ENCODE assay signal across 25 cellular contexts in the genomic region with DNA sequence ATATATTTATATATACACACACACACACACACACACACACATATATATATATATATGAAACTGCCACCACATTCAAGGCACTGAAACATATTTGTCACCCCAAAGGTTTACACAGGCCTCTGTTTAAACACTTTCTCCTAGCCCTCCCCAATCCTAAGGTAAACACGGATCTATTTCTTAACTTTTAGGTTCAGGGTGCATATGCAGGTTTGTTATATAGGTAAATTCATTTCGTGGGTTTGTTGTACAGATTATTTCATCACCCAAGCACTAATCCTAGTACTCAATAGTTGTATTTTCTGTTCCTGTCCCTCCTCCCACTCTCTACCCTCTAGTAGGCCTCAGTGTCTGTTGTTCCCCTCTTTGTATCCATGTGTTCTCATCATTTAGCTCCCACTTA.
"Had no signal": no experiment of that assay in that cellular context is flagged by ENCODE, and none has a peak within 500 bp of the region (broad histone marks: within the 10 kb centered on the region; RNA-seq: fewer than 3 reads in every experiment).

No MANE protein-coding gene starts in this region.

- H3K79me2 ChIP-seq: hepatocyte, parathyroid adenoma had no signal

- H3K4me1 Mint-ChIP-seq: natural killer cell; neural crest cell; stimulated activated naive B cell treated with anti-CD40 and anti-IgM and Interleukin-4, amounts not matched to agents 10 μg/mL and 1 μg/mL and 100 μg/mL, for 72 hours had no signal

- H3K27ac ChIP-seq: coronary artery, foreskin keratinocyte, heart left ventricle, hepatocyte, left lung, neutrophil, parathyroid adenoma, skin epidermis, spleen, suprapubic skin, upper lobe of right lung, vagina had no signal

- H3K4me2 ChIP-seq: hepatocyte had no signal

- H2AFZ ChIP-seq: hepatocyte, parathyroid adenoma had no signal

- H3K27me3 Mint-ChIP-seq: progenitor cell of endocrine pancreas; stimulated activated naive B cell treated with anti-CD40 and anti-IgM and Interleukin-4, amounts not matched to agents 10 μg/mL and 1 μg/mL and 100 μg/mL, for 72 hours; stimulated activated naive CD8-positive, alpha-beta T cell treated with anti-CD3 and anti-CD28 coated beads, Interleukin-15, Interleukin-2, amounts not matched to agents 100 ng/mL and 50 ng/mL, for 24 hours had no signal

- H3K27ac Mint-ChIP-seq: natural killer cell; progenitor cell of endocrine pancreas; stimulated activated naive B cell treated with anti-CD40 and anti-IgM and Interleukin-4, amounts not matched to agents 10 μg/mL and 1 μg/mL and 100 μg/mL, for 72 hours; stimulated activated naive CD8-positive, alpha-beta T cell treated with anti-CD3 and anti-CD28 coated beads, Interleukin-15, Interleukin-2, amounts not matched to agents 100 ng/mL and 50 ng/mL, for 24 hours had no signal

- H3K4me1 ChIP-seq: heart left ventricle, left lung, parathyroid adenoma, spleen, suprapubic skin, transverse colon, upper lobe of right lung, vagina had no signal

- H3K36me3 ChIP-seq: esophagus muscularis mucosa, gastroesophageal sphincter, heart left ventricle, left lung, neutrophil, spleen, suprapubic skin, transverse colon, upper lobe of right lung, vagina had no signal

- ATAC-seq: foreskin keratinocyte; gastroesophageal sphincter; heart left ventricle; left lung; natural killer cell; right cardiac atrium; stimulated activated naive B cell treated with anti-CD40 and anti-IgM and Interleukin-4, amounts not matched to agents 10 μg/mL and 1 μg/mL and 100 μg/mL, for 72 hours; upper lobe of right lung had no signal

- H3K9me3 ChIP-seq: esophagus muscularis mucosa, gastroesophageal sphincter, neutrophil, spleen, suprapubic skin, transverse colon, upper lobe of right lung, vagina had no signal

- H3K36me3 Mint-ChIP-seq: natural killer cell; stimulated activated naive B cell treated with anti-CD40 and anti-IgM and Interleukin-4, amounts not matched to agents 10 μg/mL and 1 μg/mL and 100 μg/mL, for 72 hours had no signal

- H3K4me3 ChIP-seq: coronary artery, esophagus muscularis mucosa, gastroesophageal sphincter, heart left ventricle, hepatocyte, left lung, skin epidermis, spleen, suprapubic skin, transverse colon, upper lobe of right lung, vagina had no signal

- H3K27me3 ChIP-seq: esophagus muscularis mucosa, foreskin keratinocyte, gastroesophageal sphincter, heart left ventricle, hepatocyte, left lung, neutrophil, spleen, suprapubic skin, transverse colon, upper lobe of right lung, vagina had no signal

- H3K9ac ChIP-seq: parathyroid adenoma had no signal

- DNase-seq: dermis blood vessel endothelial cell; effector memory CD4-positive, alpha-beta T cell; foreskin keratinocyte; heart left ventricle; kidney; left lung; natural killer cell; right cardiac atrium; spleen; stimulated activated CD4-positive, alpha-beta T cell treated with anti-CD3 and anti-CD28 coated beads, Interleukin-4, amount 100 ng/mL, for 4 hours; stimulated activated naive B cell treated with anti-CD40 and anti-IgM and Interleukin-4, amounts not matched to agents 10 μg/mL and 1 μg/mL and 100 μg/mL, for 72 hours; transverse colon; upper lobe of right lung had no signal

- H3K4me3 Mint-ChIP-seq: natural killer cell; neural crest cell; stimulated activated naive B cell treated with anti-CD40 and anti-IgM and Interleukin-4, amounts not matched to agents 10 μg/mL and 1 μg/mL and 100 μg/mL, for 72 hours; stimulated activated naive CD8-positive, alpha-beta T cell treated with anti-CD3 and anti-CD28 coated beads, Interleukin-15, Interleukin-2, amounts not matched to agents 100 ng/mL and 50 ng/mL, for 24 hours had no signal
